Comparison of ENCODE assay signal across 20 cellular contexts in genomic region chr12:70379856-70380255, GRCh38.
"Had no signal": no experiment of that assay in that cellular context is flagged by ENCODE, and none has a peak within 500 bp of the region (broad histone marks: within the 10 kb centered on the region; RNA-seq: fewer than 3 reads in every experiment).

No MANE protein-coding gene starts in this region.

- H3K27me3 ChIP-seq: body of pancreas, cardiac muscle cell, heart left ventricle, tibial artery had no signal

- H3K9ac ChIP-seq: SK-N-SH had no signal

- H3K4me2 ChIP-seq: SK-N-SH had no signal

- H3K4me1 Mint-ChIP-seq: natural killer cell had no signal

- H3K4me1 ChIP-seq: body of pancreas, heart left ventricle, tibial artery had no signal

- H3K4me3 Mint-ChIP-seq: natural killer cell; stimulated activated naive CD8-positive, alpha-beta T cell treated with anti-CD3 and anti-CD28 coated beads, Interleukin-15, Interleukin-2, amounts not matched to agents 100 ng/mL and 50 ng/mL, for 24 hours had no signal

- H3K36me3 Mint-ChIP-seq: natural killer cell had no signal

- DNase-seq: activated CD4-positive, alpha-beta T cell treated with anti-CD3 and anti-CD28 coated beads, Interleukin-2, amount 50 U/mL, for 48 hours; activated gamma-delta T cell treated with Interleukin-2 at 50 U/mL for 16 hours; anterior cingulate cortex; body of pancreas; cortex of kidney; heart left ventricle; left ventricle myocardium superior; mammary epithelial cell; midbrain; natural killer cell; retina; SIG-M5; SK-N-SH; stimulated activated CD4-positive, alpha-beta T cell treated with anti-CD3 and anti-CD28 coated beads, Interleukin-4, amount 100 ng/mL, for 24 hours; tibial artery; WERI-Rb-1 had no signal

- H3K27ac ChIP-seq: body of pancreas, cardiac muscle cell, epithelial cell of prostate, heart left ventricle, tibial artery, WERI-Rb-1 had no signal

- H3K27ac Mint-ChIP-seq: natural killer cell; progenitor cell of endocrine pancreas; stimulated activated naive CD8-positive, alpha-beta T cell treated with anti-CD3 and anti-CD28 coated beads, Interleukin-15, Interleukin-2, amounts not matched to agents 100 ng/mL and 50 ng/mL, for 24 hours had no signal

- H3K9me3 Mint-ChIP-seq: natural killer cell had no signal

- H3K4me3 ChIP-seq: body of pancreas, cardiac muscle cell, heart left ventricle, tibial artery had no signal

- H3K27me3 Mint-ChIP-seq: progenitor cell of endocrine pancreas; stimulated activated naive CD8-positive, alpha-beta T cell treated with anti-CD3 and anti-CD28 coated beads, Interleukin-15, Interleukin-2, amounts not matched to agents 100 ng/mL and 50 ng/mL, for 24 hours had no signal

- ATAC-seq: body of pancreas, heart left ventricle, left ventricle myocardium superior, natural killer cell had no signal

- H3K36me3 ChIP-seq: cardiac muscle cell, heart left ventricle, WERI-Rb-1 had no signal

- H3K9me2 ChIP-seq: SK-N-SH had no signal

- H3K9me3 ChIP-seq: SK-N-SH had no signal
